In the genomic region with DNA sequence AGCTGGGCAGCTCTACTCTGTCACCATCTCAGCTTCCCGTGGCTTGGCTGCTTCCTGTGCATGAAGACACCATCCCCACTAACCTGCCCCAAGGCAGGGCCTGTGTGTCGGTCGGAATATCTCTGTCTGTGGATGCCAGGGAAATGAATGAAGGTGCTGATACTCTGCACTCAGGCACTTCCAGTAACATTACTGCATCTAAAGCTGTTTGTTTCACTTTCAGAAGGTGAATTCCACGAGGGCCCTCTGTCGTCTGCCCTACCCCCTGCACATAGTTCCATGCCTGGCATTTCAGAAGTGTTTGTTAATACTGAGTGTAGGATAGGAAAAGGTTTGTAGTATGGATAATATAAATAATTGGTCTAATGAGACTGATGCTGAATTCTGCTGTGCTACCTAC, we compare ENCODE assay signal across 25 cellular contexts.
"Had no signal": no experiment of that assay in that cellular context is flagged by ENCODE, and none has a peak within 500 bp of the region (broad histone marks: within the 10 kb centered on the region; RNA-seq: fewer than 3 reads in every experiment).

No MANE protein-coding gene starts in this region.

- DNase-seq: colonic mucosa; cortex of kidney; dermis blood vessel endothelial cell; dorsolateral prefrontal cortex; effector CD4-positive, alpha-beta T cell; effector CD8-positive, alpha-beta T cell; effector memory CD4-positive, alpha-beta T cell; effector memory CD8-positive, alpha-beta T cell; endodermal cell; erythroblast; esophagus squamous epithelium; foreskin fibroblast; foreskin keratinocyte; foreskin melanocyte; gastrocnemius medialis; glutamatergic neuron; head of caudate nucleus; heart left ventricle; heart right ventricle had no signal

- H3K9me3 Mint-ChIP-seq: dendritic cell treated with granulocyte-macrophage colony-stimulating factor and Interleukin-4, amounts not matched to agents 40 ng/mL and 50 ng/mL, for 4 days; effector memory CD8-positive, alpha-beta T cell had no signal

- ATAC-seq: effector memory CD8-positive, alpha-beta T cell; esophagus mucosa; foreskin keratinocyte; gastrocnemius medialis; gastroesophageal sphincter; heart left ventricle; heart right ventricle had no signal

- H3K9me3 ChIP-seq: colonic mucosa, esophagus muscularis mucosa, esophagus squamous epithelium, gastrocnemius medialis, gastroesophageal sphincter, heart left ventricle, heart right ventricle had no signal

- H3K4me1 ChIP-seq: colonic mucosa, esophagus muscularis mucosa, esophagus squamous epithelium, foreskin keratinocyte, gastrocnemius medialis, heart left ventricle, heart right ventricle had no signal

- H3K4me3 ChIP-seq: colonic mucosa, coronary artery, dorsolateral prefrontal cortex, esophagus muscularis mucosa, esophagus squamous epithelium, gastrocnemius medialis, gastroesophageal sphincter, heart left ventricle, heart right ventricle had no signal

- H3K27me3 ChIP-seq: colonic mucosa, esophagus muscularis mucosa, gastrocnemius medialis, gastroesophageal sphincter, heart left ventricle, heart right ventricle had no signal

- H3K27ac ChIP-seq: colonic mucosa, coronary artery, dorsolateral prefrontal cortex, epithelial cell of prostate, esophagus muscularis mucosa, esophagus squamous epithelium, foreskin keratinocyte, gastrocnemius medialis, gastroesophageal sphincter, heart left ventricle, heart right ventricle had no signal

- H3K4me3 Mint-ChIP-seq: dendritic cell treated with granulocyte-macrophage colony-stimulating factor and Interleukin-4, amounts not matched to agents 40 ng/mL and 50 ng/mL, for 4 days; effector memory CD8-positive, alpha-beta T cell; endodermal cell had no signal

- H3K27ac Mint-ChIP-seq: dendritic cell treated with granulocyte-macrophage colony-stimulating factor and Interleukin-4, amounts not matched to agents 40 ng/mL and 50 ng/mL, for 4 days; effector memory CD8-positive, alpha-beta T cell; endodermal cell had no signal

- H3K36me3 ChIP-seq: colonic mucosa, esophagus squamous epithelium, gastrocnemius medialis had no signal

- H3K27me3 Mint-ChIP-seq: dendritic cell treated with granulocyte-macrophage colony-stimulating factor and Interleukin-4, amounts not matched to agents 40 ng/mL and 50 ng/mL, for 4 days; effector memory CD8-positive, alpha-beta T cell had no signal

- H3K4me1 Mint-ChIP-seq: endodermal cell had no signal
